Comparison of ENCODE assay signal across 14 cellular contexts in genomic region chr15:77484994-77485393, GRCh38.
DNase-seq lines count a peak whose midpoint lies in the region; ATAC-seq and TF ChIP-seq lines count a peak whose summit lies in the region.
"Had no signal": no experiment of that assay in that cellular context is flagged by ENCODE, and none has a peak within 500 bp of the region (broad histone marks: within the 10 kb centered on the region; RNA-seq: fewer than 3 reads in every experiment).

No MANE protein-coding gene starts in this region.

- no peak for TF ChIP-seq POLR2A in IMR-90 (IDR thresholded peaks at IDR 0.05; ENCODE audit: low read depth, low read length)

- no peak overlapping the region for H4K5ac ChIP-seq in IMR-90 (ENCODE audit: low read depth, low read length)

- H2BK5ac ChIP-seq in IMR-90 (ENCODE audit: low read depth, low read length, poor library complexity, severe bottlenecking), result no peak overlapping the region

- H3K4me1 ChIP-seq in left ventricle myocardium inferior (peaks cover 81% of the 10 kb centered on the region), IMR-90 (ENCODE audit: control insufficient read depth, insufficient read depth, low read length) (peaks cover 23% of the 10 kb centered on the region), psoas muscle (peaks cover 55% of the 10 kb centered on the region), Caco-2 (peaks cover 5% of the 10 kb centered on the region; the same call in 1 of the 2 replicates)

- H3K14ac ChIP-seq in IMR-90 (replicated peaks; ENCODE audit: low read depth, low read length), result 0 out of 2 replicates have a peak overlapping the region, but pooled peaks have one; percentile 10

- no peak overlapping the region for H4K91ac ChIP-seq in IMR-90 (ENCODE audit: insufficient read depth, low read depth, low read length)

- no peak overlapping the region for H4K8ac ChIP-seq in IMR-90 (ENCODE audit: low read depth in 2 of 2, low read length in 2 of 2)

- no peak overlapping the region for H2AFZ ChIP-seq in IMR-90 (replicated peaks; ENCODE audit: low read length, poor library complexity)

- no peak overlapping the region for H2AK9ac ChIP-seq in IMR-90 (replicated peaks; ENCODE audit: low read depth, low read length, poor library complexity)

- H3K79me1 ChIP-seq in IMR-90 (ENCODE audit: low read depth in 1 of 2, low read length in 2 of 2), result peaks cover 4 to 14% of the 10 kb centered on the region in 2 experiments; a peak in 2 of 4 replicates

- peaks cover 9% of the 10 kb centered on the region for H3K4me1 Mint-ChIP-seq in memory B cell
- peaks cover 8% of the 10 kb centered on the region for H3K4me1 Mint-ChIP-seq in Caco-2 (ENCODE audit: low read depth, unreplicated experiment)

- TF ChIP-seq CTCF in left ventricle myocardium inferior (IDR thresholded peaks at IDR 0.05; ENCODE audit: borderline replicate concordance), result no peak
- no peak for TF ChIP-seq CTCF in IMR-90 (conservative IDR thresholded peaks at IDR 0.05; ENCODE audit: low read depth, low read length)
- no peak for TF ChIP-seq CTCF in psoas muscle (IDR thresholded peaks at IDR 0.05)
- TF ChIP-seq CTCF in Caco-2 (IDR thresholded peaks at IDR 0.05; ENCODE audit: insufficient read depth in 1 of 2, low read depth in 1 of 2, low read length in 1 of 2, severe bottlenecking in 1 of 2, unreplicated experiment in 1 of 2), result no peak

- peak overlapping the region; percentile 28; the same call in 1 of the 2 replicates for H2AK5ac ChIP-seq in IMR-90 (ENCODE audit: low read depth, low read length)

- CTCF ChIA-PET in IMR-90 (lab: Yijun Ruan, JAX) (no interaction called here), Caco-2 (lab: Charles Lee) (no interaction called here)

- H3K9ac ChIP-seq in IMR-90 (ENCODE audit: low read depth, low read length), result no peak overlapping the region
- H3K9ac ChIP-seq: BLaER1 treated with 17β-estradiol and CSF1 and Interleukin-3, amounts not matched to agents 10 nM and 100 nM had no signal

- H2BK20ac ChIP-seq in IMR-90 (ENCODE audit: low read depth, low read length), result no peak overlapping the region

- H4K20me1 ChIP-seq in IMR-90 (ENCODE audit: insufficient read depth, low read length), result no peaks in the 10 kb centered on the region
- H4K20me1 ChIP-seq: BLaER1 treated with 17β-estradiol and CSF1 and Interleukin-3, amounts not matched to agents 10 nM and 100 nM had no signal

- H2BK15ac ChIP-seq in IMR-90 (ENCODE audit: low read depth, low read length), result 0 out of 3 replicates have a peak overlapping the region, but pooled peaks have one; percentile 40

- H3K4me3 ChIP-seq in left ventricle myocardium inferior (no peak overlapping the region), IMR-90 (ENCODE audit: insufficient read depth, low read depth, low read length) (no peak overlapping the region), psoas muscle (no peak overlapping the region), Caco-2 (ENCODE audit: low read depth, low read length) (no peak overlapping the region)
- H3K4me3 ChIP-seq: BLaER1 treated with 17β-estradiol and CSF1 and Interleukin-3, amounts not matched to agents 10 nM and 100 nM had no signal

- H3K36me3 ChIP-seq in left ventricle myocardium inferior (peaks cover 22% of the 10 kb centered on the region), IMR-90 (ENCODE audit: control insufficient read depth, insufficient read depth, low read length) (peaks cover 8% of the 10 kb centered on the region), psoas muscle (ENCODE audit: insufficient read depth in 1 of 2, low read depth in 1 of 2) (peaks cover 7 to 27% of the 10 kb centered on the region in 2 donors), Caco-2 (ENCODE audit: control insufficient read depth, insufficient read depth, low read length) (peaks cover under 1% of the 10 kb centered on the region)

- H3K18ac ChIP-seq in IMR-90 (ENCODE audit: low read depth, low read length), result peak overlapping the region; percentile 20; the same call in 1 of the 2 replicates

- POLR2A ChIA-PET in IMR-90 (lab: Charles Lee; ENCODE audit: unreplicated experiment) (no interaction called here), Caco-2 (lab: Charles Lee) (no interaction called here)

- intact Hi-C loops in left ventricle myocardium inferior (cut with micrococcal nuclease) (no loop called here), Right ventricle myocardium inferior (cut with DNase I) (no loop called here), IMR-90 (cut with micrococcal nuclease) (loop anchor here (5.0 kb wide), 1 partner anchor 368 kb away; no protein-coding TSS in a partner anchor), psoas muscle (cut with DNase I) (loop anchor here in 1 of 2 donors (5.0 kb wide), 3 partner anchors 48 to 138 kb away; partner anchors contain the start of genes HMG20A and PEAK1), Caco-2 (cut with micrococcal nuclease; ENCODE audit: unreplicated experiment) (no loop called here)

- H3K9me3 Mint-ChIP-seq in memory B cell (no peaks in the 10 kb centered on the region), Caco-2 (ENCODE audit: unreplicated experiment) (no peaks in the 10 kb centered on the region)
- H3K9me3 Mint-ChIP-seq: CD4-positive, CD25-positive, alpha-beta regulatory T cell had no signal

- BruUV-seq in IMR-90 (replicated peaks; lab: Mats Ljungman, UMichigan) (no TSS peak), Caco-2 (replicated peaks; lab: Mats Ljungman, UMichigan) (no TSS peak)

- ATAC-seq in Right ventricle myocardium inferior (no peak), IMR-90 (ENCODE audit: low read depth) (no peak), memory B cell (ENCODE audit: low read depth) (no peak), psoas muscle (no peak)
- ATAC-seq: HCT116 had no signal

- DNase-seq in left ventricle myocardium inferior, result no peak
- DNase-seq in Right ventricle myocardium inferior (ENCODE audit: missing footprints), result no peak
- no peak for DNase-seq in IMR-90
- DNase-seq in memory B cell (ENCODE audit: low spot score in 2 of 2), result no peak
- DNase-seq in psoas muscle, result no peak
- DNase-seq in activated CD4-positive, CD25-positive, alpha-beta regulatory T cell treated with anti-CD3 and anti-CD28 coated beads, Interleukin-2, amount 50 U/mL, for 72 hours, result no peak
- DNase-seq in Caco-2, result no peak
- DNase-seq: ACHN; CD4-positive, CD25-positive, alpha-beta regulatory T cell; DMS153; DMS79 treated with DMSO at 0.1 percent for 48 hours; EL had no signal

- no peak overlapping the region for H2BK120ac ChIP-seq in IMR-90 (ENCODE audit: low read depth, low read length)

- H3K27me3 ChIP-seq in left ventricle myocardium inferior (ENCODE audit: low read depth) (no peaks in the 10 kb centered on the region), IMR-90 (ENCODE audit: control insufficient read depth, insufficient read depth, low read length) (no peaks in the 10 kb centered on the region), psoas muscle (ENCODE audit: insufficient read depth in 3 of 3, low read length in 2 of 3) (no peaks in the 10 kb centered on the region), Caco-2 (replicated peaks; ENCODE audit: control insufficient read depth, insufficient read depth, low read length) (no peaks in the 10 kb centered on the region)
- H3K27me3 ChIP-seq: BLaER1 treated with 17β-estradiol and CSF1 and Interleukin-3, amounts not matched to agents 10 nM and 100 nM had no signal

- peaks cover 4% of the 10 kb centered on the region; the same call in 1 of the 2 replicates for H3K9me1 ChIP-seq in IMR-90 (ENCODE audit: insufficient read depth, low read length)

- no peak overlapping the region for H3K4me3 Mint-ChIP-seq in memory B cell
- H3K4me3 Mint-ChIP-seq in Caco-2 (ENCODE audit: unreplicated experiment), result no peak overlapping the region
- H3K4me3 Mint-ChIP-seq: CD4-positive, CD25-positive, alpha-beta regulatory T cell had no signal

- H3K56ac ChIP-seq in IMR-90 (ENCODE audit: extremely low read depth, insufficient read depth, low read length), result no peak overlapping the region

- no peaks in the 10 kb centered on the region for H3K27me3 Mint-ChIP-seq in memory B cell
- no peaks in the 10 kb centered on the region for H3K27me3 Mint-ChIP-seq in Caco-2 (ENCODE audit: insufficient read depth, unreplicated experiment)
- H3K27me3 Mint-ChIP-seq: CD4-positive, CD25-positive, alpha-beta regulatory T cell had no signal

- H3K4me2 ChIP-seq in IMR-90 (ENCODE audit: low read depth, low read length), result no peak overlapping the region
- H3K4me2 ChIP-seq: BLaER1 treated with 17β-estradiol and CSF1 and Interleukin-3, amounts not matched to agents 10 nM and 100 nM had no signal

- no peak for TF ChIP-seq RAD21 in IMR-90 (IDR thresholded peaks at IDR 0.05; ENCODE audit: low read length)

- peak overlapping the region; percentile 5 for H3K27ac Mint-ChIP-seq in memory B cell
- no peak overlapping the region for H3K27ac Mint-ChIP-seq in Caco-2 (ENCODE audit: unreplicated experiment)

- H3K4ac ChIP-seq in IMR-90 (ENCODE audit: low read depth, low read length), result no peak overlapping the region; the same call in 1 of the 2 replicates

- H3K9me3 ChIP-seq in left ventricle myocardium inferior (replicated peaks) (no peaks in the 10 kb centered on the region), IMR-90 (ENCODE audit: control insufficient read depth, insufficient read depth, low read length) (no peaks in the 10 kb centered on the region), psoas muscle (no peaks in the 10 kb centered on the region), Caco-2 (no peaks in the 10 kb centered on the region)
- H3K9me3 ChIP-seq: BLaER1 treated with 17β-estradiol and CSF1 and Interleukin-3, amounts not matched to agents 10 nM and 100 nM had no signal

- H3K36me3 Mint-ChIP-seq in memory B cell (peaks cover 32% of the 10 kb centered on the region), Caco-2 (ENCODE audit: insufficient read depth, unreplicated experiment) (peaks cover 11% of the 10 kb centered on the region)

- H3K23ac ChIP-seq in IMR-90 (ENCODE audit: low read depth, low read length), result no peak overlapping the region

- peak overlapping the region; percentile 83 for H3K27ac ChIP-seq in left ventricle myocardium inferior (replicated peaks)
- no peak overlapping the region for H3K27ac ChIP-seq in IMR-90 (ENCODE audit: insufficient read depth, low read length)
- no peak overlapping the region for H3K27ac ChIP-seq in psoas muscle
- H3K27ac ChIP-seq: BLaER1 treated with 17β-estradiol and CSF1 and Interleukin-3, amounts not matched to agents 10 nM and 100 nM had no signal

- in situ Hi-C loops in IMR-90 (cut with MboI; ENCODE audit: low sequenced_read_pairs), result no loop called here

- dilution Hi-C loops in IMR-90 (cut with HindIII; ENCODE audit: low sequenced_read_pairs, unreplicated experiment), result no loop called here

TF ChIP-seq in IMR-90, 13 proteins besides CTCF, POLR2A, EP300 and RAD21 (continues in another document):
- TF ChIP-seq, protein P1, sequence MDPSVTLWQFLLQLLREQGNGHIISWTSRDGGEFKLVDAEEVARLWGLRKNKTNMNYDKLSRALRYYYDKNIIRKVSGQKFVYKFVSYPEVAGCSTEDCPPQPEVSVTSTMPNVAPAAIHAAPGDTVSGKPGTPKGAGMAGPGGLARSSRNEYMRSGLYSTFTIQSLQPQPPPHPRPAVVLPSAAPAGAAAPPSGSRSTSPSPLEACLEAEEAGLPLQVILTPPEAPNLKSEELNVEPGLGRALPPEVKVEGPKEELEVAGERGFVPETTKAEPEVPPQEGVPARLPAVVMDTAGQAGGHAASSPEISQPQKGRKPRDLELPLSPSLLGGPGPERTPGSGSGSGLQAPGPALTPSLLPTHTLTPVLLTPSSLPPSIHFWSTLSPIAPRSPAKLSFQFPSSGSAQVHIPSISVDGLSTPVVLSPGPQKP (IDR thresholded peaks at IDR 0.05; ENCODE audit: borderline replicate concordance, low read depth, low read length), result no peak
- no peak for TF ChIP-seq NFE2L2 (IDR thresholded peaks at IDR 0.05; ENCODE audit: low read depth, low read length)
